ENCODE assay signal across 3 cellular contexts in genomic region chr2:73135236-73135635, GRCh38.
TF ChIP-seq lines count a peak whose summit lies in the region.

No MANE protein-coding gene starts in this region.

TF ChIP-seq in HepG2, 621 proteins besides CTCF, POLR2A, EP300 and RAD21 (continues in another document):
- TF ChIP-seq FOXA1 (IDR thresholded peaks at IDR 0.05) = no peak
- no peak for TF ChIP-seq FOXA1 (CRISPR knock-in tag; IDR thresholded peaks at IDR 0.05)
- peak; percentile 88 for TF ChIP-seq HNRNPK (IDR thresholded peaks at IDR 0.05; ENCODE audit: low read depth, low read length, poor library complexity, severe bottlenecking)
- TF ChIP-seq MAFK (conservative IDR thresholded peaks at IDR 0.05 in 1 of 2, IDR thresholded peaks at IDR 0.05 in 1 of 2; ENCODE audit: low read length in 2 of 2) = no peak
- no peak for TF ChIP-seq ZNF121 (CRISPR knock-in tag; IDR thresholded peaks at IDR 0.05)
- no peak for TF ChIP-seq ZNF678 (CRISPR knock-in tag; IDR thresholded peaks at IDR 0.05)
- no peak for TF ChIP-seq AHDC1 (CRISPR knock-in tag; IDR thresholded peaks at IDR 0.05; ENCODE audit: borderline replicate concordance)
- TF ChIP-seq MXD3 (CRISPR knock-in tag; IDR thresholded peaks at IDR 0.05) = no peak
- TF ChIP-seq DMTF1 (CRISPR knock-in tag; IDR thresholded peaks at IDR 0.05) = no peak
- TF ChIP-seq PHF21A (CRISPR knock-in tag; IDR thresholded peaks at IDR 0.05) = no peak

TF ChIP-seq in HEK293, 187 proteins besides CTCF, POLR2A, EP300 and RAD21:
- TF ChIP-seq ZNF366 (tag by site-specific recombination; conservative IDR thresholded peaks at IDR 0.05) (peak; percentile 66), ZNF558 (tag by site-specific recombination; IDR thresholded peaks at IDR 0.05) (no peak)
TF ChIP-seq in HEK293: peak in this region for 1.

TF ChIP-seq in K562, 482 proteins besides CTCF, POLR2A, EP300 and RAD21:
- no peak for TF ChIP-seq FIP1L1 (IDR thresholded peaks at IDR 0.05; ENCODE audit: low read depth, low read length, poor library complexity, severe bottlenecking)
- TF ChIP-seq ZNF512 (tag; IDR thresholded peaks at IDR 0.05) = peak; percentile 80
- TF ChIP-seq PBX2 (CRISPR knock-in tag; IDR thresholded peaks at IDR 0.05; ENCODE audit: low read depth) = no peak
- no peak for TF ChIP-seq PBX2 (tag; conservative IDR thresholded peaks at IDR 0.05; ENCODE audit: low read depth)
- TF ChIP-seq RBM25 (IDR thresholded peaks at IDR 0.05; ENCODE audit: low read depth, low read length, severe bottlenecking) = peak; percentile 21
- TF ChIP-seq E2F8 (IDR thresholded peaks at IDR 0.05; ENCODE audit: low read depth, partially characterized antibody) = no peak
- no peak for TF ChIP-seq ZFPM2 (CRISPR knock-in tag; IDR thresholded peaks at IDR 0.05)
- TF ChIP-seq MTA3 (IDR thresholded peaks at IDR 0.05; ENCODE audit: borderline replicate concordance) = no peak
- TF ChIP-seq RUNX1 (IDR thresholded peaks at IDR 0.05; ENCODE audit: low read depth) = no peak
- TF ChIP-seq ZNF696 (CRISPR knock-in tag; conservative IDR thresholded peaks at IDR 0.05) = no peak
- no peak for TF ChIP-seq ERF (CRISPR knock-in tag; IDR thresholded peaks at IDR 0.05)
- TF ChIP-seq ATF2 (CRISPR knock-in tag; IDR thresholded peaks at IDR 0.05) = no peak
